ENCODE assay signal across 10 cellular contexts in genomic region chr2:97713296-97714083, GRCh38. TPM values are rescaled to one million over a fixed set of nuclear protein-coding genes. Genes with fewer than 3 reads are reported as not detected.
A peak's percentile ranks its signal among the peaks of the same experiment; 100 is the strongest.
DNase-seq lines count a peak whose midpoint lies in the region; ATAC-seq and TF ChIP-seq lines count a peak whose summit lies in the region.
"Had no signal": no experiment of that assay in that cellular context is flagged by ENCODE, and none has a peak within 500 bp of the region (broad histone marks: within the 10 kb centered on the region; RNA-seq: fewer than 3 reads in every experiment).

Gene ZAP70 (plus strand): TSS chr2:97713576. CDS start chr2:97724037, 10,461 bp downstream.

- H3K9me3 ChIP-seq in BLaER1 (no peaks in the 10 kb centered on the region), parathyroid adenoma (ENCODE audit: control insufficient read depth, low read length) (no peaks in the 10 kb centered on the region), esophagus muscularis mucosa (no peaks in the 10 kb centered on the region), right atrium auricular region (no peaks in the 10 kb centered on the region)
- H3K9me3 ChIP-seq: uterus had no signal

- intact Hi-C loops in esophagus muscularis mucosa (cut with DNase I): no loop called here

- peak within 1 kb of the TSS; percentile 99 for H3K27ac ChIP-seq in BLaER1
- no peak within 1 kb of the TSS for H3K27ac ChIP-seq in parathyroid adenoma
- H3K27ac ChIP-seq in esophagus muscularis mucosa (replicated peaks in 1 of 4): no peak within 1 kb of the TSS
- no peak within 1 kb of the TSS for H3K27ac ChIP-seq in right atrium auricular region
- H3K27ac ChIP-seq: uterus had no signal

- no peak for TF ChIP-seq POLR2A in esophagus muscularis mucosa (IDR thresholded peaks at IDR 0.05; ENCODE audit: low read depth)

- H3K79me2 ChIP-seq in parathyroid adenoma: no peaks in the 10 kb centered on the region

- peak within 1 kb of the TSS; percentile 100 for H3K27ac Mint-ChIP-seq in T-helper 2 cell treated with Interferon-gamma antibody and Interleukin-4, amounts not matched to agents 5 μg/mL and 100 μg/mL, for 36 hours
- H3K27ac Mint-ChIP-seq in activated naive CD4-positive, alpha-beta T cell treated with anti-CD3 and anti-CD28 coated beads, Interleukin-2, amount 50 U/mL, for 72 hours: peak within 1 kb of the TSS; percentile 98 to 99

- TF ChIP-seq EP300 in esophagus muscularis mucosa (IDR thresholded peaks at IDR 0.05): no peak

- peak within 1 kb of the TSS; percentile 98 for H3K4me2 ChIP-seq in BLaER1
- no peak within 1 kb of the TSS for H3K4me2 ChIP-seq in parathyroid adenoma (ENCODE audit: low read length)

- 76% methylated on average over 9 of the region's 21 CpGs for WGBS in esophagus muscularis mucosa

- H3K4me1 ChIP-seq in BLaER1: peaks cover 100% of the 10 kb centered on the region
- peaks cover 9% of the 10 kb centered on the region for H3K4me1 ChIP-seq in parathyroid adenoma
- H3K4me1 ChIP-seq in esophagus muscularis mucosa: no peaks in the 10 kb centered on the region
- no peaks in the 10 kb centered on the region for H3K4me1 ChIP-seq in right atrium auricular region
- H3K4me1 ChIP-seq: uterus had no signal

- no peaks in the 10 kb centered on the region for H3K9me3 Mint-ChIP-seq in T-helper 2 cell treated with Interferon-gamma antibody and Interleukin-4, amounts not matched to agents 5 μg/mL and 100 μg/mL, for 36 hours
- no peaks in the 10 kb centered on the region for H3K9me3 Mint-ChIP-seq in activated naive CD4-positive, alpha-beta T cell treated with anti-CD3 and anti-CD28 coated beads, Interleukin-2, amount 50 U/mL, for 72 hours

- no peaks in the 10 kb centered on the region for H4K20me1 ChIP-seq in BLaER1

- peaks cover 48% of the 10 kb centered on the region for H3K36me3 Mint-ChIP-seq in T-helper 2 cell treated with Interferon-gamma antibody and Interleukin-4, amounts not matched to agents 5 μg/mL and 100 μg/mL, for 36 hours (ENCODE audit: low read depth)
- peaks cover 31 to 54% of the 10 kb centered on the region in 2 donors for H3K36me3 Mint-ChIP-seq in activated naive CD4-positive, alpha-beta T cell treated with anti-CD3 and anti-CD28 coated beads, Interleukin-2, amount 50 U/mL, for 72 hours

- H3K4me3 ChIP-seq in BLaER1: peak within 1 kb of the TSS; percentile 67
- no peak within 1 kb of the TSS for H3K4me3 ChIP-seq in parathyroid adenoma (ENCODE audit: low read depth, low read length)
- H3K4me3 ChIP-seq in esophagus muscularis mucosa: no peak within 1 kb of the TSS
- H3K4me3 ChIP-seq in right atrium auricular region: no peak within 1 kb of the TSS
- H3K4me3 ChIP-seq: uterus had no signal

- H3K36me3 ChIP-seq in BLaER1 (no peaks in the 10 kb centered on the region), parathyroid adenoma (ENCODE audit: control insufficient read depth, insufficient read depth, low read length) (no peaks in the 10 kb centered on the region), esophagus muscularis mucosa (no peaks in the 10 kb centered on the region), right atrium auricular region (no peaks in the 10 kb centered on the region)
- H3K36me3 ChIP-seq: uterus had no signal

- ATAC-seq in activated naive CD4-positive, alpha-beta T cell treated with anti-CD3 and anti-CD28 coated beads, Interleukin-2, amount 50 U/mL, for 72 hours: peak; percentile 51 to 72
- ATAC-seq in GM19324 (IDR thresholded peaks at IDR 0.05; ENCODE audit: low FRiP score, unreplicated experiment) (no peak), GM19463 (IDR thresholded peaks at IDR 0.05; ENCODE audit: unreplicated experiment) (no peak)
- ATAC-seq: left ventricle myocardium superior had no signal

- H3K4me1 Mint-ChIP-seq in T-helper 2 cell treated with Interferon-gamma antibody and Interleukin-4, amounts not matched to agents 5 μg/mL and 100 μg/mL, for 36 hours (ENCODE audit: low read depth): peaks cover 66% of the 10 kb centered on the region

- H2AFZ ChIP-seq in parathyroid adenoma: peak within 1 kb of the TSS; percentile 56

- H3K9ac ChIP-seq in BLaER1 (peak within 1 kb of the TSS; percentile 93), parathyroid adenoma (no peak within 1 kb of the TSS)

- peak within 1 kb of the TSS; percentile 98 for H3K4me3 Mint-ChIP-seq in T-helper 2 cell treated with Interferon-gamma antibody and Interleukin-4, amounts not matched to agents 5 μg/mL and 100 μg/mL, for 36 hours

- no peaks in the 10 kb centered on the region for H3K27me3 Mint-ChIP-seq in T-helper 2 cell treated with Interferon-gamma antibody and Interleukin-4, amounts not matched to agents 5 μg/mL and 100 μg/mL, for 36 hours (ENCODE audit: low read depth)

- H3K27me3 ChIP-seq in BLaER1 (no peaks in the 10 kb centered on the region), parathyroid adenoma (ENCODE audit: control insufficient read depth, insufficient read depth, low read length) (no peaks in the 10 kb centered on the region), esophagus muscularis mucosa (peaks cover 0 to 7% (median 0%) of the 10 kb centered on the region in 4 donors), right atrium auricular region (no peaks in the 10 kb centered on the region)
- H3K27me3 ChIP-seq: uterus had no signal

- DNase-seq in T-helper 2 cell treated with Interferon-gamma antibody and Interleukin-4, amounts not matched to agents 5 μg/mL and 100 μg/mL, for 36 hours (ENCODE audit: low spot score): peak; percentile 62
- DNase-seq in activated naive CD4-positive, alpha-beta T cell treated with anti-CD3 and anti-CD28 coated beads, Interleukin-2, amount 50 U/mL, for 72 hours (ENCODE audit: low spot score in 2 of 2): peak; percentile 62 to 73
- no peak for DNase-seq in esophagus muscularis mucosa (ENCODE audit: extremely low spot score)
- no peak for DNase-seq in right atrium auricular region (ENCODE audit: low spot score)
- DNase-seq: left ventricle myocardium superior, uterus had no signal

- no peak for TF ChIP-seq CTCF in parathyroid adenoma (IDR thresholded peaks at IDR 0.05)
- no peak for TF ChIP-seq CTCF in esophagus muscularis mucosa (IDR thresholded peaks at IDR 0.05)
- TF ChIP-seq CTCF in right atrium auricular region (IDR thresholded peaks at IDR 0.05): no peak

RNA-seq across cellular contexts. Expression of gene ZAP70, which starts in this region (rescaled TPM):
- total RNA-seq in activated naive CD4-positive, alpha-beta T cell treated with anti-CD3 and anti-CD28 coated beads, Interleukin-2, amount 50 U/mL, for 72 hours: 100 to 1,000 TPM; 164 to 235 TPM
- 1 to 10 TPM; 1.2 to 3.5 (median 1.8) TPM for total RNA-seq in esophagus muscularis mucosa
- 1 to 10 TPM in 1 of 2 donors, under 1 TPM in 1; 0.86 to 1.4 TPM for total RNA-seq in right atrium auricular region

Comparison
In these comparisons a context has a peak if more than half of its experiments do, and no peak if none do; other contexts are left out.
1. RNA of gene ZAP70 (total RNA-seq): 164 to 235 TPM in activated naive CD4-positive, alpha-beta T cell treated with anti-CD3 and anti-CD28 coated beads, Interleukin-2, amount 50 U/mL, for 72 hours; 1.2 to 3.5 TPM in esophagus muscularis mucosa and 0.86 to 1.4 TPM in right atrium auricular region; every median in the first group is over 10 times any median in the second.
2. DNase-seq: peak in T-helper 2 cell treated with Interferon-gamma antibody and Interleukin-4, amounts not matched to agents 5 μg/mL and 100 μg/mL, for 36 hours (single experiment) and activated naive CD4-positive, alpha-beta T cell treated with anti-CD3 and anti-CD28 coated beads, Interleukin-2, amount 50 U/mL, for 72 hours (2 of 2); none in esophagus muscularis mucosa (single experiment) and right atrium auricular region (single experiment).
3. ATAC-seq: peak in activated naive CD4-positive, alpha-beta T cell treated with anti-CD3 and anti-CD28 coated beads, Interleukin-2, amount 50 U/mL, for 72 hours (2 of 2); none in GM19324 (single experiment) and GM19463 (single experiment).